In genomic region chr15:36883705-36884355, GRCh38 we compare ENCODE assay signal across 8 cellular contexts.
A peak's percentile ranks its signal among the peaks of the same experiment; 100 is the strongest.
DNase-seq lines count a peak whose midpoint lies in the region; ATAC-seq and TF ChIP-seq lines count a peak whose summit lies in the region.

No MANE protein-coding gene starts in this region.

- no peaks in the 10 kb centered on the region for H3K36me3 ChIP-seq in Caco-2 (ENCODE audit: control insufficient read depth, insufficient read depth, low read length)
- no peaks in the 10 kb centered on the region for H3K36me3 ChIP-seq in HUES64 (ENCODE audit: insufficient read depth, low read length)
- no peaks in the 10 kb centered on the region for H3K36me3 ChIP-seq in esophagus muscularis mucosa
- H3K36me3 ChIP-seq in muscle layer of colon (ENCODE audit: insufficient read depth, low read length) = no peaks in the 10 kb centered on the region

- TF ChIP-seq POLR2A in esophagus muscularis mucosa (IDR thresholded peaks at IDR 0.05; ENCODE audit: low read depth) = no peak

- BruUV-seq in Caco-2 (replicated peaks; lab: Mats Ljungman, UMichigan) = no TSS peak

- 4% methylated on average over 24 of the region's 24 CpGs for WGBS in HUES64
- 8% methylated on average over 24 of the region's 24 CpGs for WGBS in esophagus muscularis mucosa

- peaks cover 16% of the 10 kb centered on the region for H3K36me3 Mint-ChIP-seq in Caco-2 (ENCODE audit: insufficient read depth, unreplicated experiment)

- peaks cover 2% of the 10 kb centered on the region for H3K27me3 Mint-ChIP-seq in Caco-2 (ENCODE audit: insufficient read depth, unreplicated experiment)

- CTCF ChIA-PET in Caco-2 (lab: Charles Lee) = interaction anchor here (0.8 to 1.6 kb wide), 6 partner anchors 13 to 250 kb away, joined by 3 to 8 read pairs (median 4); no protein-coding TSS in a partner anchor

- H3K4me1 Mint-ChIP-seq in Caco-2 (ENCODE audit: low read depth, unreplicated experiment) = peaks cover 24% of the 10 kb centered on the region

- no peak overlapping the region for H3K27ac Mint-ChIP-seq in Caco-2 (ENCODE audit: unreplicated experiment)

- intact Hi-C loops in Caco-2 (cut with micrococcal nuclease; ENCODE audit: unreplicated experiment) = loop anchor here (1.0 to 5.0 kb wide), 7 partner anchors 88 to 1365 kb away; no protein-coding TSS in a partner anchor
- intact Hi-C loops in esophagus muscularis mucosa (cut with DNase I) = loop anchor here (2.0 kb wide), 3 partner anchors 223 to 383 kb away; no protein-coding TSS in a partner anchor

- peak overlapping the region; percentile 14; the same call in 1 of the 2 replicates for H3K4me3 ChIP-seq in Caco-2 (ENCODE audit: low read depth, low read length)
- peak overlapping the region; percentile 31 for H3K4me3 ChIP-seq in HUES64 (ENCODE audit: low read length)
- H3K4me3 ChIP-seq in esophagus muscularis mucosa = peak overlapping the region; percentile 41 to 49 (median 48)
- peak overlapping the region; percentile 40 to 69 for H3K4me3 ChIP-seq in muscle layer of colon (ENCODE audit: low read depth in 1 of 2, low read length in 2 of 2)

- TF ChIP-seq EP300 in esophagus muscularis mucosa (IDR thresholded peaks at IDR 0.05) = no peak

- peak; percentile 82 to 86 for TF ChIP-seq CTCF in Caco-2 (IDR thresholded peaks at IDR 0.05; ENCODE audit: insufficient read depth in 1 of 2, low read depth in 1 of 2, low read length in 1 of 2, severe bottlenecking in 1 of 2, unreplicated experiment in 1 of 2)
- peak; percentile 85 to 92 (median 85) for TF ChIP-seq CTCF in esophagus muscularis mucosa (IDR thresholded peaks at IDR 0.05)

- POLR2A ChIA-PET in Caco-2 (lab: Charles Lee) = no interaction called here

- no peaks in the 10 kb centered on the region for H3K9me3 Mint-ChIP-seq in Caco-2 (ENCODE audit: unreplicated experiment)

- DNase-seq in Caco-2 (peak; percentile 86), NOMO-1 (lab: John Stamatoyannopoulos, UW; ENCODE audit: unreplicated experiment in 2 of 2) (peak; percentile 22 to 66), esophagus muscularis mucosa (ENCODE audit: extremely low spot score) (no peak)
- DNase-seq in activated CD8-positive, alpha-beta memory T cell treated with anti-CD3 and anti-CD28 coated beads for 48 hours (ENCODE audit: low read depth in 2 of 3, low spot score in 2 of 3) = peak; percentile 4 to 75 (median 37)
- DNase-seq in stimulated activated naive CD8-positive, alpha-beta T cell treated with anti-CD3 and anti-CD28 coated beads, Interleukin-15, Interleukin-2, amounts not matched to agents 100 U/mL and 50 U/mL, for 24 hours = peak; percentile 79

- ATAC-seq in GM21360 (IDR thresholded peaks at IDR 0.05; ENCODE audit: unreplicated experiment) = peak; percentile 88
- peak; percentile 72 for ATAC-seq in stimulated activated naive CD8-positive, alpha-beta T cell treated with anti-CD3 and anti-CD28 coated beads, Interleukin-15, Interleukin-2, amounts not matched to agents 100 U/mL and 50 U/mL, for 24 hours

- H3K9me3 ChIP-seq in Caco-2 = no peaks in the 10 kb centered on the region
- H3K9me3 ChIP-seq in HUES64 (ENCODE audit: insufficient read depth, low read depth, low read length) = no peaks in the 10 kb centered on the region
- H3K9me3 ChIP-seq in esophagus muscularis mucosa = no peaks in the 10 kb centered on the region
- no peaks in the 10 kb centered on the region for H3K9me3 ChIP-seq in muscle layer of colon (ENCODE audit: low read length)

- H3K4me3 Mint-ChIP-seq in Caco-2 (ENCODE audit: unreplicated experiment) = peak overlapping the region; percentile 70

- H3K4me1 ChIP-seq in Caco-2 (peaks cover 17% of the 10 kb centered on the region), HUES64 (ENCODE audit: insufficient read depth, low read length) (peaks cover 65% of the 10 kb centered on the region), esophagus muscularis mucosa (peaks cover 7 to 57% (median 48%) of the 10 kb centered on the region in 4 donors), muscle layer of colon (ENCODE audit: insufficient read depth, low read length) (peaks cover 29% of the 10 kb centered on the region)

- no peak overlapping the region for H3K27ac ChIP-seq in HUES64 (ENCODE audit: low read depth, low read length)
- H3K27ac ChIP-seq in esophagus muscularis mucosa (replicated peaks in 1 of 4) = peak overlapping the region; percentile 42 to 71 (median 58)
- H3K27ac ChIP-seq in muscle layer of colon (ENCODE audit: low read depth, low read length) = peak overlapping the region; percentile 81

- H3K27me3 ChIP-seq in Caco-2 (replicated peaks; ENCODE audit: control insufficient read depth, insufficient read depth, low read length) (no peaks in the 10 kb centered on the region; the same call in 1 of the 2 replicates), HUES64 (ENCODE audit: insufficient read depth, low read length) (peaks cover 100% of the 10 kb centered on the region), esophagus muscularis mucosa (peaks cover 0 to 27% (median 10%) of the 10 kb centered on the region in 4 donors), muscle layer of colon (ENCODE audit: control insufficient read depth in 1 of 2, insufficient read depth in 2 of 2, low read length in 2 of 2) (peaks cover 3 to 17% of the 10 kb centered on the region in 2 donors)

- H3K9ac ChIP-seq in HUES64 (ENCODE audit: low read depth, low read length) = no peak overlapping the region
- H3K9ac ChIP-seq in muscle layer of colon (ENCODE audit: low read length) = peak overlapping the region; percentile 37
